Comparison of ENCODE assay signal across 2 cellular contexts in genomic region chr1:100589667-100590066, GRCh38.
A peak's percentile ranks its signal among the peaks of the same experiment; 100 is the strongest.
TF ChIP-seq lines count a peak whose summit lies in the region.

No MANE protein-coding gene starts in this region.

TF ChIP-seq in liver, 16 proteins besides CTCF, POLR2A, EP300 and RAD21 (continued from another document):
- TF ChIP-seq ZBTB33 (IDR thresholded peaks at IDR 0.05) (no peak), EGR1 (IDR thresholded peaks at IDR 0.05; ENCODE audit: low read depth in 2 of 2) (no peak), FOXA1 (IDR thresholded peaks at IDR 0.05) (no peak), ATF3 (IDR thresholded peaks at IDR 0.05) (peak; percentile 34), HNF4G (IDR thresholded peaks at IDR 0.05) (no peak), TAF1 (conservative IDR thresholded peaks at IDR 0.05) (no peak), YY1 (IDR thresholded peaks at IDR 0.05) (no peak), HNF4A (conservative IDR thresholded peaks at IDR 0.05) (peak; percentile 21 to 50), JUND (IDR thresholded peaks at IDR 0.05) (peak in 1 of 2 donors; percentile 15), RXRA (IDR thresholded peaks at IDR 0.05) (peak in 1 of 2 donors; percentile 36)

TF ChIP-seq in HepG2, 621 proteins besides CTCF, POLR2A, EP300 and RAD21 (continued from another document):
- TF ChIP-seq CENPX (CRISPR knock-in tag; IDR thresholded peaks at IDR 0.05) (no peak), BRD4 (CRISPR knock-in tag; IDR thresholded peaks at IDR 0.05) (no peak), ZSCAN29 (CRISPR knock-in tag; conservative IDR thresholded peaks at IDR 0.05) (no peak), HNF1B (CRISPR knock-in tag; IDR thresholded peaks at IDR 0.05) (no peak), YEATS2 (CRISPR knock-in tag; IDR thresholded peaks at IDR 0.05; ENCODE audit: borderline replicate concordance) (no peak), ZNF441 (CRISPR knock-in tag; IDR thresholded peaks at IDR 0.05; ENCODE audit: borderline replicate concordance) (no peak), ZNF589 (CRISPR knock-in tag; conservative IDR thresholded peaks at IDR 0.05) (no peak)
- TF ChIP-seq, protein P1, sequence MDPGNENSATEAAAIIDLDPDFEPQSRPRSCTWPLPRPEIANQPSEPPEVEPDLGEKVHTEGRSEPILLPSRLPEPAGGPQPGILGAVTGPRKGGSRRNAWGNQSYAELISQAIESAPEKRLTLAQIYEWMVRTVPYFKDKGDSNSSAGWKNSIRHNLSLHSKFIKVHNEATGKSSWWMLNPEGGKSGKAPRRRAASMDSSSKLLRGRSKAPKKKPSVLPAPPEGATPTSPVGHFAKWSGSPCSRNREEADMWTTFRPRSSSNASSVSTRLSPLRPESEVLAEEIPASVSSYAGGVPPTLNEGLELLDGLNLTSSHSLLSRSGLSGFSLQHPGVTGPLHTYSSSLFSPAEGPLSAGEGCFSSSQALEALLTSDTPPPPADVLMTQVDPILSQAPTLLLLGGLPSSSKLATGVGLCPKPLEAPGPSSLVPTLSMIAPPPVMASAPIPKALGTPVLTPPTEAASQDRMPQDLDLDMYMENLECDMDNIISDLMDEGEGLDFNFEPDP (CRISPR knock-in tag; conservative IDR thresholded peaks at IDR 0.05): no peak
TF ChIP-seq in HepG2: peak in this region for 0.
